Comparison of ENCODE assay signal across 16 cellular contexts in genomic region chr1:53590581-53591515, GRCh38.
DNase-seq lines count a peak whose midpoint lies in the region; ATAC-seq, FAIRE-seq and TF ChIP-seq lines count a peak whose summit lies in the region.
"Had no signal": no experiment of that assay in that cellular context is flagged by ENCODE, and none has a peak within 500 bp of the region (broad histone marks: within the 10 kb centered on the region; RNA-seq: fewer than 3 reads in every experiment).

No MANE protein-coding gene starts in this region.

- DNase-seq in NCI-H1694 treated with DMSO at 0.1 percent for 48 hours (lab: John Stamatoyannopoulos, UW) (peak; percentile 58), NCI-H1694 (lab: John Stamatoyannopoulos, UW) (no peak), amniotic epithelial cell (ENCODE audit: low read depth) (peak; percentile 94), left ventricle myocardium inferior (no peak), stomach (peak; percentile 17), D721Med (ENCODE audit: insufficient read length, low spot score) (no peak)
- DNase-seq in stimulated activated CD8-positive, alpha-beta memory T cell treated with anti-CD3 and anti-CD28 coated beads, Interleukin-4, amount 100 ng/mL, for 48 hours: no peak
- DNase-seq: 8988T; activated naive CD4-positive, alpha-beta T cell treated with anti-CD3 and anti-CD28 coated beads for 36 hours; GDM1; IMR-90; kidney glomerular epithelial cell; NCI-H446 treated with DMSO at 0.1 percent for 48 hours; PC-9; trophoblast cell had no signal

- FAIRE-seq in D721Med (lab: Jason Lieb, UNC): no peak

- no peak overlapping the region for H3K4me3 ChIP-seq in left ventricle myocardium inferior
- H3K4me3 ChIP-seq in stomach: no peak overlapping the region
- H3K4me3 ChIP-seq: PC-9 had no signal

- TF ChIP-seq CTCF in left ventricle myocardium inferior (IDR thresholded peaks at IDR 0.05; ENCODE audit: borderline replicate concordance) (no peak), stomach (IDR thresholded peaks at IDR 0.05) (no peak), D721Med (IDR thresholded peaks at IDR 0.05; ENCODE audit: insufficient read depth, missing control alignments) (no peak)

- H3K27ac ChIP-seq in left ventricle myocardium inferior (replicated peaks): peak overlapping the region; percentile 56
- peak overlapping the region in 3 of 5 donors; percentile 40 to 66 (median 50) for H3K27ac ChIP-seq in stomach
- H3K27ac ChIP-seq: PC-9 had no signal

- H3K4me1 ChIP-seq in left ventricle myocardium inferior (no peaks in the 10 kb centered on the region), stomach (peaks cover 7 to 23% (median 15%) of the 10 kb centered on the region in 4 donors)

- no peak for ATAC-seq in HG03460 (IDR thresholded peaks at IDR 0.05; ENCODE audit: unreplicated experiment)

- no peaks in the 10 kb centered on the region for H3K9me3 ChIP-seq in left ventricle myocardium inferior (replicated peaks)
- no peaks in the 10 kb centered on the region for H3K9me3 ChIP-seq in stomach

- intact Hi-C loops in left ventricle myocardium inferior (cut with micrococcal nuclease): no loop called here
- intact Hi-C loops in stomach (cut with DNase I; ENCODE audit: low total_unique reads): no loop called here

- H3K36me3 ChIP-seq in left ventricle myocardium inferior (no peaks in the 10 kb centered on the region), stomach (no peaks in the 10 kb centered on the region)

- no peak for TF ChIP-seq POLR2A in stomach (IDR thresholded peaks at IDR 0.05)

- peaks cover 60% of the 10 kb centered on the region for H3K27me3 ChIP-seq in left ventricle myocardium inferior (ENCODE audit: low read depth)
- peaks cover 0 to 6% (median 0%) of the 10 kb centered on the region in 3 donors for H3K27me3 ChIP-seq in stomach

- no peak for TF ChIP-seq EP300 in stomach (IDR thresholded peaks at IDR 0.05)

- 69 to 84% (median 78%) methylated on average over 17 of the region's 17 CpGs for WGBS in stomach, 5 donors

Comparison
In these comparisons a context has a peak if more than half of its experiments do, and no peak if none do; other contexts are left out.
1. DNase-seq: peak in NCI-H1694 treated with DMSO at 0.1 percent for 48 hours (single experiment), amniotic epithelial cell (single experiment) and stomach (single experiment); none in NCI-H1694 (single experiment), left ventricle myocardium inferior (single experiment), D721Med (single experiment) and stimulated activated CD8-positive, alpha-beta memory T cell treated with anti-CD3 and anti-CD28 coated beads, Interleukin-4, amount 100 ng/mL, for 48 hours (single experiment).